In the genomic region with DNA sequence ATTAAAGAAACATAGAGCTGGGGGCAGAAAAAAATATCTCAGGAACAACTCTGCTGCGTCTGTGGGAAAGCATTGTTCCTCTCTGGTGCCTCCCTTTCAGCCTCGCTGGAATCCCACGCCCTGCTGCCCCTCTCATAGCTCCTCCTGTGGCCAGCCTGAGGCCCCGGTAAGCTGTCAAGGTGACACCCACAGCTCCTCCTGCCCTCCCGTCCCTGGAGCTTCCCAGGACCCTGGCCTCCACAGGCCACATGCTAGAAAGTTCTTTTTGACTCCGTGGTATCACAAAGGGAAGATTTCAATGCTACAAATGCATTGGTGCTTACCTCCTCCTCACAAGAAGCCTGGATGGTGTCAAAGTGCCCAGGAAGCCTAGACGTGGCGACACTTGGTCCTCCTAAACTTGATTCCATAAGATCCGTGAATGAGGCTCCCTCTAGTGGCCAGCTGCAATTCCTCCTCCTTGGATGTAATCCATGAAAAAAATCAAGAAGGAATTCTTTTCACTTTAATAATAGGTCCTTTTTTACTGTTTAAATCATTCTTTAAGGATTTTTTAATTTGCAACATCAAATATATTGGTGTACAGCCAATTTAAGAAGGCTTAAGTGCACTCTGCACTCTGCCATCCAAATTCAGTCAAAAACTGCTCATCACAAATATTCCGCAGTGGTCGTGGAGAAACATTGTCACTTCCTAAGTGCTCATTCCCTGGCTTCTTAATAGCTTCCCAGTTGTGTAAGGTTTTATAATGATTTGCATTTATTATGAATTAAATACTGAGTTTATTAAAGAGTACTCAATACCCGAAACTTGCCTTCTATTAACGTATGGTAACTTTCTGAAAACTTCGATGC, we compare ENCODE assay signal across 8 cellular contexts.
DNase-seq lines count a peak whose midpoint lies in the region; ATAC-seq and TF ChIP-seq lines count a peak whose summit lies in the region.

No MANE protein-coding gene starts in this region.

- no peaks in the 10 kb centered on the region for H3K9me3 ChIP-seq in SK-N-MC (ENCODE audit: low read depth, low read length)

- H3K27ac ChIP-seq in 22Rv1 (no peak overlapping the region), SK-N-MC (no peak overlapping the region)

- no peak for DNase-seq in GM06990 (ENCODE audit: extremely low read depth, insufficient read length)
- DNase-seq in NB4 (ENCODE audit: low read depth) = peak; percentile 72
- peak; percentile 26 for DNase-seq in SK-N-MC (ENCODE audit: low read depth, low spot score)
- peak; percentile 77 to 80 for DNase-seq in cardiac fibroblast (ENCODE audit: low read depth in 2 of 2)
- DNase-seq in kidney epithelial cell (ENCODE audit: low read depth) = peak; percentile 16
- DNase-seq in stimulated activated CD4-positive, alpha-beta T cell treated with anti-CD3 and anti-CD28 coated beads, Interleukin-2, amount 100 ng/mL, for 48 hours = peak; percentile 43 to 48

- no peak for TF ChIP-seq POLR2A in NB4 (IDR thresholded peaks at IDR 0.05; ENCODE audit: extremely low read depth, insufficient read length)

- peak; percentile 91 for TF ChIP-seq CTCF in 22Rv1 (IDR thresholded peaks at IDR 0.05)
- TF ChIP-seq CTCF in GM06990 (IDR thresholded peaks at IDR 0.05; ENCODE audit: insufficient read depth, low read length, poor library complexity, severe bottlenecking) = peak; percentile 82
- TF ChIP-seq CTCF in NB4 (IDR thresholded peaks at IDR 0.05; ENCODE audit: low read depth, low read length) = peak; percentile 91
- peak; percentile 84 for TF ChIP-seq CTCF in cardiac fibroblast (IDR thresholded peaks at IDR 0.05; ENCODE audit: low read depth, low read length)
- peak; percentile 88 for TF ChIP-seq CTCF in kidney epithelial cell (IDR thresholded peaks at IDR 0.05; ENCODE audit: insufficient read depth, low read length, poor library complexity, severe bottlenecking)

- no peak overlapping the region for H3K9ac ChIP-seq in SK-N-MC (ENCODE audit: insufficient read length)

- H3K27me3 ChIP-seq in GM06990 (replicated peaks; ENCODE audit: control insufficient read depth, insufficient read depth, low read length) (peaks cover 2% of the 10 kb centered on the region; the same call in 1 of the 2 replicates), kidney epithelial cell (ENCODE audit: control insufficient read depth, insufficient read depth, low read length) (peaks cover 2% of the 10 kb centered on the region)

- ATAC-seq in HG02938 (IDR thresholded peaks at IDR 0.05; ENCODE audit: unreplicated experiment) = no peak

- no peak overlapping the region for H3K4me3 ChIP-seq in GM06990 (replicated peaks; ENCODE audit: low read depth, low read length)
- no peak overlapping the region for H3K4me3 ChIP-seq in NB4 (ENCODE audit: low read depth, low read length)
- no peak overlapping the region for H3K4me3 ChIP-seq in SK-N-MC
- H3K4me3 ChIP-seq in cardiac fibroblast (replicated peaks in 1 of 2; ENCODE audit: low read depth in 2 of 2, low read length in 2 of 2) = no peak overlapping the region
- H3K4me3 ChIP-seq in kidney epithelial cell (ENCODE audit: low read depth, low read length) = no peak overlapping the region

- no peaks in the 10 kb centered on the region for H3K36me3 ChIP-seq in GM06990 (ENCODE audit: control insufficient read depth, insufficient read depth, low read length)
- no peaks in the 10 kb centered on the region for H3K36me3 ChIP-seq in SK-N-MC (ENCODE audit: insufficient read depth, low read length)
- H3K36me3 ChIP-seq in kidney epithelial cell (ENCODE audit: control insufficient read depth, insufficient read depth, low read length) = no peaks in the 10 kb centered on the region
